In the genomic region with DNA sequence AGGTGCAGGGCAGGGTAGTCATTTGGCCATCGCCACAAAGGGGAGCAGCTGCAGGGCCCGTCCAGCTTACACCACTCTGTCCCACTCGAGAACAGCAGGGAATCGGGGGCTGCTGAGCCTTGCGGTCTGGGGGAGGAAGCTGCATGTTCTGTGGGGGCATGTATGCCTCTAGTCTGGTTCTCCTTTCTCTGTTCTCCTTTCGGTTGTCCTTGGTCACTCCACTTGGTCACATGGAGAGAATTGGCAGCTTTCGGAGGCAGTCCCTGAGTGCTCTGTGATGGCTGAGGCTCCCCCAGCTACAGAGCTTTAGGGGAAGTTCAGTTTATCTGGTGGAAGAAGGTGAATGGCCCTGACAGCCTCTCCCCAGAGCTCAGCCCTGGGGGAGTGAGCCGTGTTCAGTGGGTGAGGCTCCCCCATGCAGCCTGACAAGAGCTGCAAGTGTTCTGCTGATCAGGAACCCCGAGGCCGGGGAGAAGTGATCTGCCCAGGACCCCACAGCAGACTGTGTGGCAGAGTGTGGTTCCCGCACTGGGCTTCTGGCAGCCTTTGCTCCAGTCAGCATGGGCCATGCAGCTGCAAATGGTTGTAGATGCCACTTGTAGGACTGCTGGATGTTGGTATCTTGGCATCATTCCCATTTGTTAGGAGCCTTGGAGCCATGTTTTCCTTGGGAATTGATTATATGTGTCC, we compare ENCODE assay signal across 8 cellular contexts. TPM values are rescaled to one million over a fixed set of nuclear protein-coding genes. Genes with fewer than 3 reads are reported as not detected.
A peak's percentile ranks its signal among the peaks of the same experiment; 100 is the strongest.
DNase-seq lines count a peak whose midpoint lies in the region; ATAC-seq and TF ChIP-seq lines count a peak whose summit lies in the region.

No MANE protein-coding gene starts in this region.

- CTCF ChIA-PET in activated CD4-positive, alpha-beta T cell treated with anti-CD3 and anti-CD28 coated beads for 36 hours (lab: Charles Lee), result interaction anchor here (0.6 to 4.1 kb wide), 10 partner anchors 18 to 617 kb away, joined by 3 to 16 read pairs (median 4); no protein-coding TSS in a partner anchor

- H3K4me1 Mint-ChIP-seq in activated CD4-positive, alpha-beta T cell treated with anti-CD3 and anti-CD28 coated beads for 36 hours, result peaks cover 25% of the 10 kb centered on the region
- H3K4me1 Mint-ChIP-seq in mesothelial cell of epicardium, result peaks cover 4% of the 10 kb centered on the region

- peak overlapping the region; percentile 29 for H3K27ac ChIP-seq in effector memory CD4-positive, alpha-beta T cell (ENCODE audit: insufficient read depth, low read length, poor library complexity, severe bottlenecking)
- H3K27ac ChIP-seq in skeletal muscle tissue (ENCODE audit: low read depth, low read length), result peak overlapping the region; percentile 60

- H3K27ac Mint-ChIP-seq in activated CD4-positive, alpha-beta T cell treated with anti-CD3 and anti-CD28 coated beads for 36 hours, result peak overlapping the region; percentile 66
- no peak overlapping the region for H3K27ac Mint-ChIP-seq in mesothelial cell of epicardium

- peak overlapping the region in 1 of 3 donors; percentile 25 for H3K9ac ChIP-seq in skeletal muscle tissue (ENCODE audit: low read depth in 1 of 3, low read length in 3 of 3)

- H3K27me3 ChIP-seq in effector memory CD4-positive, alpha-beta T cell (replicated peaks; ENCODE audit: control insufficient read depth, insufficient read depth, low read length, poor library complexity, severe bottlenecking), result no peaks in the 10 kb centered on the region
- H3K27me3 ChIP-seq in skeletal muscle tissue (ENCODE audit: control insufficient read depth in 3 of 3, insufficient read depth in 3 of 3, low read length in 3 of 3), result peaks cover 0 to 4% (median 3%) of the 10 kb centered on the region in 3 donors

- peak overlapping the region; percentile 52 for H3K4me3 Mint-ChIP-seq in activated CD4-positive, alpha-beta T cell treated with anti-CD3 and anti-CD28 coated beads for 36 hours
- H3K4me3 Mint-ChIP-seq in mesothelial cell of epicardium, result no peak overlapping the region

- peak overlapping the region; percentile 61 for H3K4me3 ChIP-seq in effector memory CD4-positive, alpha-beta T cell (ENCODE audit: insufficient read depth, low read depth, low read length, poor library complexity, severe bottlenecking)
- H3K4me3 ChIP-seq in skeletal muscle tissue (ENCODE audit: low read length in 3 of 3), result peak overlapping the region; percentile 40 to 60 (median 46)

- peak; percentile 24 for DNase-seq in activated CD4-positive, alpha-beta T cell treated with anti-CD3 and anti-CD28 coated beads for 36 hours
- DNase-seq in activated CD4-positive, alpha-beta T cell treated with anti-CD3 and anti-CD28 coated beads, Interleukin-2, amount 50 U/mL, for 4 hours, result no peak
- DNase-seq in NCI-H2029 (lab: John Stamatoyannopoulos, UW), result peak; percentile 5
- no peak for DNase-seq in effector memory CD4-positive, alpha-beta T cell
- DNase-seq in glomerular visceral epithelial cell (ENCODE audit: extremely low spot score), result no peak
- DNase-seq in mesothelial cell of epicardium (ENCODE audit: low spot score in 2 of 2, unreplicated experiment in 2 of 2), result no peak

- H3K4me1 ChIP-seq in effector memory CD4-positive, alpha-beta T cell (ENCODE audit: control insufficient read depth, insufficient read depth, low read length, poor library complexity, severe bottlenecking), result peaks cover 15% of the 10 kb centered on the region
- peaks cover 14 to 29% (median 19%) of the 10 kb centered on the region in 3 donors for H3K4me1 ChIP-seq in skeletal muscle tissue (ENCODE audit: control insufficient read depth in 3 of 3, insufficient read depth in 3 of 3, low read length in 3 of 3)

- H3K9me3 ChIP-seq in effector memory CD4-positive, alpha-beta T cell (ENCODE audit: control insufficient read depth, low read length), result no peaks in the 10 kb centered on the region
- H3K9me3 ChIP-seq in skeletal muscle tissue (ENCODE audit: control insufficient read depth in 3 of 3, low read length in 3 of 3), result no peaks in the 10 kb centered on the region

- H3K27me3 Mint-ChIP-seq in activated CD4-positive, alpha-beta T cell treated with anti-CD3 and anti-CD28 coated beads for 36 hours, result no peaks in the 10 kb centered on the region
- H3K27me3 Mint-ChIP-seq in mesothelial cell of epicardium (ENCODE audit: low read depth), result peaks cover 19% of the 10 kb centered on the region

- no peaks in the 10 kb centered on the region for H3K9me3 Mint-ChIP-seq in activated CD4-positive, alpha-beta T cell treated with anti-CD3 and anti-CD28 coated beads for 36 hours (ENCODE audit: low read depth)
- no peaks in the 10 kb centered on the region for H3K9me3 Mint-ChIP-seq in mesothelial cell of epicardium

- H3K36me3 Mint-ChIP-seq in activated CD4-positive, alpha-beta T cell treated with anti-CD3 and anti-CD28 coated beads for 36 hours (ENCODE audit: low read depth), result no peaks in the 10 kb centered on the region
- H3K36me3 Mint-ChIP-seq in mesothelial cell of epicardium, result no peaks in the 10 kb centered on the region

- peak; percentile 40 for ATAC-seq in activated CD4-positive, alpha-beta T cell treated with anti-CD3 and anti-CD28 coated beads for 36 hours
- ATAC-seq in HG02588 (IDR thresholded peaks at IDR 0.05; ENCODE audit: unreplicated experiment), result peak; percentile 86

- TF ChIP-seq CTCF in mesothelial cell of epicardium (IDR thresholded peaks at IDR 0.05; ENCODE audit: unreplicated experiment), result no peak

- intact Hi-C loops in activated CD4-positive, alpha-beta T cell treated with anti-CD3 and anti-CD28 coated beads for 36 hours (cut with DNase I, micrococcal nuclease), result no loop called here

- H3K36me3 ChIP-seq in effector memory CD4-positive, alpha-beta T cell (ENCODE audit: control insufficient read depth, insufficient read depth, low read length), result no peaks in the 10 kb centered on the region
- H3K36me3 ChIP-seq in skeletal muscle tissue (ENCODE audit: control insufficient read depth in 3 of 3, insufficient read depth in 3 of 3, low read length in 3 of 3), result no peaks in the 10 kb centered on the region

- POLR2A ChIA-PET in activated CD4-positive, alpha-beta T cell treated with anti-CD3 and anti-CD28 coated beads for 36 hours (lab: Charles Lee), result interaction anchor here (0.7 kb wide), 1 partner anchor 923 kb away, joined by 4 read pairs; no protein-coding TSS in a partner anchor

RNA-seq across cellular contexts. Expression of a gene that starts 22.3 kb away (rescaled TPM):
- total RNA-seq in activated CD4-positive, alpha-beta T cell treated with anti-CD3 and anti-CD28 coated beads for 36 hours, result under 1 TPM; 0.07 to 0.37 TPM
- total RNA-seq in skeletal muscle tissue (under 0.01 TPM), mesothelial cell of epicardium (0.14 to 0.20 TPM (median 0.18 TPM) in 3 replicates)

Comparison
In these comparisons a context has a peak if more than half of its experiments do, and no peak if none do; other contexts are left out.
1. DNase-seq: peak in activated CD4-positive, alpha-beta T cell treated with anti-CD3 and anti-CD28 coated beads for 36 hours (single experiment) and NCI-H2029 (single experiment); none in activated CD4-positive, alpha-beta T cell treated with anti-CD3 and anti-CD28 coated beads, Interleukin-2, amount 50 U/mL, for 4 hours (0 of 2), effector memory CD4-positive, alpha-beta T cell (0 of 3), glomerular visceral epithelial cell (single experiment) and mesothelial cell of epicardium (0 of 2).